25 cellular contexts compared by ENCODE assay signal in the genomic region with DNA sequence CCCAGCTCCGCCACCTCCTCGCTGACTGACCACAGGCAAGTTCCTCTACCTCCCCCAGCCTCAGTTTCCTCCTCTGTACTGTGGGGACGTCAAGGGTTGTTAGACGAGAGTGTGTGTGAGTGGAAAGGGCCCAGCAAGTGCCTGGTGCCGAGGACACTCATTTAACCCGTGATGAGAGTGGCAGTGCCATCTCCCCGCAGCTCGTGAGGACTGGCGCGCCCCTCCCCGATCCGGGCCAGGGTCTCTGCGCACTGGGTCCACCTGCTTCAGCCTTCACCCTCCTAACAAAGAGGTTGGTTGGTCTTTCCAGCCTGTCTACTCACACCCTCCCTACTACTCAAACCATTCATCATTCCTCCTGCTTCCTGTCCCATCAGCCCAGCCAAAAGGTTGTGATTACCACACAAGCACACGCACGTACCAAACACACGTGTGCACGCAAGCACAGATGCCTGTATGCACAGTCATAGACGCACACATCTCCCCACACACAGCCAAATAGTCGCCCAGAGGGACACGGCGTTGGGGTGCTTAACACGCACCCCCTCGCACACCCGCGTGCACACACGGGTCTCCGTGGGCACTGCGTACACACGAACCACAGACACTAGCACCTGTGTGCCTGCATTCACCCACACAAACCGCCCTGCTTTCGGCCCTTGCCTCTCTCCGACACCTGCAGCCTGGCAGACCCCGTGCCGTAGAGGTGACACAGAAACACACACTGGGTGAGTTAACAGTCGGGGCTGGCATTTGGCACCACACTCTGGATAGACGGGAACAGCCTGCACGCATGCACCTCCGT. TPM values are rescaled to one million over a fixed set of nuclear protein-coding genes. Genes with fewer than 3 reads are reported as not detected.
DNase-seq lines count a peak whose midpoint lies in the region; ATAC-seq and TF ChIP-seq lines count a peak whose summit lies in the region.
"Had no signal": no experiment of that assay in that cellular context is flagged by ENCODE, and none has a peak within 500 bp of the region (broad histone marks: within the 10 kb centered on the region; RNA-seq: fewer than 3 reads in every experiment).

No MANE protein-coding gene starts in this region.

- no peaks in the 10 kb centered on the region for H4K20me1 ChIP-seq in SK-N-SH (ENCODE audit: insufficient read depth)

- H3K9me3 ChIP-seq in SK-N-SH: no peaks in the 10 kb centered on the region
- H3K9me3 ChIP-seq: colonic mucosa, pancreas had no signal

- H3K27ac Mint-ChIP-seq in WTC11 (no peak overlapping the region), nephron (peak overlapping the region in 2 of 3 experiments; percentile 33 to 61)
- H3K27ac Mint-ChIP-seq: activated B cell treated with CpG ODN at 0.5 μM for 24 hours; activated naive CD4-positive, alpha-beta T cell treated with anti-CD3 and anti-CD28 coated beads, Interleukin-2, amount 10 ng/mL, durations not matched to agents 7 days and 5 days; CD4-positive, CD25-positive, alpha-beta regulatory T cell; nephron progenitor cell had no signal

- no peak for TF ChIP-seq CTCF in SK-N-SH (IDR thresholded peaks at IDR 0.05)
- TF ChIP-seq CTCF in WTC11 (IDR thresholded peaks at IDR 0.05): no peak
- TF ChIP-seq CTCF in nephron (IDR thresholded peaks at IDR 0.05; ENCODE audit: unreplicated experiment in 3 of 3): no peak

- H3F3A ChIP-seq in SK-N-SH (replicated peaks; ENCODE audit: insufficient read depth): no peaks in the 10 kb centered on the region

- no peak overlapping the region for H3K4me3 ChIP-seq in SK-N-SH (ENCODE audit: low read depth in 2 of 2, low read length in 1 of 2)
- H3K4me3 ChIP-seq: cardiac muscle cell, colonic mucosa, pancreas had no signal

- H3K27me3 Mint-ChIP-seq in WTC11 (ENCODE audit: low read depth): peaks cover 14% of the 10 kb centered on the region
- H3K27me3 Mint-ChIP-seq in nephron (ENCODE audit: low read depth): peaks cover 48% of the 10 kb centered on the region

- DNase-seq in SK-N-SH (no peak), ELF-1 (ENCODE audit: low read depth, low spot score) (peak; percentile 29), WTC11 (ENCODE audit: low spot score) (no peak), NCI-H2171 (lab: John Stamatoyannopoulos, UW) (no peak), HK-2 (ENCODE audit: unreplicated experiment) (no peak)
- DNase-seq: activated B cell treated with CpG ODN at 0.5 μM for 24 hours had no signal

- no peak for TF ChIP-seq EP300 in SK-N-SH (IDR thresholded peaks at IDR 0.05; ENCODE audit: borderline replicate concordance in 1 of 2, low read depth in 1 of 2, low read length in 1 of 2)

- no peak for TF ChIP-seq RAD21 in SK-N-SH (IDR thresholded peaks at IDR 0.05; ENCODE audit: low read length)

- WGBS in SK-N-SH (ENCODE audit: low lambda C conversion rate): 69% methylated on average over 29 of the region's 38 CpGs

- CTCF ChIA-PET in SK-N-SH (lab: Yijun Ruan, JAX) (interaction anchor here (0.7 to 12.1 kb wide), 41 partner anchors 9 to 233 kb away, joined by 3 to 279 read pairs (median 4); no protein-coding TSS in a partner anchor), WTC11 (lab: Charles Lee) (interaction anchor here (0.8 to 6.1 kb wide), 29 partner anchors 10 to 529 kb away, joined by 3 to 120 read pairs (median 5); no protein-coding TSS in a partner anchor)

- peaks cover 4% of the 10 kb centered on the region; the same call in 1 of the 2 replicates for H3K9me3 Mint-ChIP-seq in WTC11
- peaks cover 8% of the 10 kb centered on the region for H3K9me3 Mint-ChIP-seq in nephron
- H3K9me3 Mint-ChIP-seq: activated B cell treated with CpG ODN at 0.5 μM for 24 hours; activated naive CD4-positive, alpha-beta T cell treated with anti-CD3 and anti-CD28 coated beads, Interleukin-2, amount 10 ng/mL, durations not matched to agents 7 days and 5 days; CD4-positive, CD25-positive, alpha-beta regulatory T cell had no signal

- peaks cover 0 to 6% of the 10 kb centered on the region in 2 experiments; a peak in 1 of 4 replicates for H3K4me1 ChIP-seq in SK-N-SH (ENCODE audit: control insufficient read depth in 1 of 2, insufficient read depth in 2 of 2, low read depth in 1 of 2, low read length in 1 of 2)
- H3K4me1 ChIP-seq: colonic mucosa, pancreas had no signal

- POLR2A ChIA-PET in SK-N-SH (lab: Yijun Ruan, JAX) (no interaction called here), WTC11 (lab: Charles Lee) (no interaction called here)

- H3K4me3 Mint-ChIP-seq in WTC11 (no peak overlapping the region), nephron (no peak overlapping the region)
- H3K4me3 Mint-ChIP-seq: activated B cell treated with CpG ODN at 0.5 μM for 24 hours; activated naive CD4-positive, alpha-beta T cell treated with anti-CD3 and anti-CD28 coated beads, Interleukin-2, amount 10 ng/mL, durations not matched to agents 7 days and 5 days; CD4-positive, CD25-positive, alpha-beta regulatory T cell; nephron progenitor cell had no signal

- no peaks in the 10 kb centered on the region for H3K79me2 ChIP-seq in SK-N-SH (ENCODE audit: insufficient read depth)

- H3K9me2 ChIP-seq in SK-N-SH: no peaks in the 10 kb centered on the region

- H3K4me2 ChIP-seq in SK-N-SH: no peak overlapping the region

- H3K36me3 Mint-ChIP-seq in WTC11: no peaks in the 10 kb centered on the region
- no peaks in the 10 kb centered on the region for H3K36me3 Mint-ChIP-seq in nephron (ENCODE audit: low read depth)
- H3K36me3 Mint-ChIP-seq: activated naive CD4-positive, alpha-beta T cell treated with anti-CD3 and anti-CD28 coated beads, Interleukin-2, amount 10 ng/mL, durations not matched to agents 7 days and 5 days; CD4-positive, CD25-positive, alpha-beta regulatory T cell had no signal

- no peak overlapping the region for H3K9ac ChIP-seq in SK-N-SH

- no peak overlapping the region for H3K27ac ChIP-seq in SK-N-SH (ENCODE audit: low read depth in 2 of 2, low read length in 1 of 2)
- H3K27ac ChIP-seq: 22Rv1, cardiac muscle cell, colonic mucosa, epithelial cell of prostate, pancreas had no signal

- ATAC-seq in SK-N-SH treated with all-trans-retinoic acid at 6 μM for 48 hours: peak; percentile 43; the same call in 2 of the 3 replicates
- peak; percentile 10; the same call in 1 of the 2 replicates for ATAC-seq in WTC11
- ATAC-seq in GM18868 (IDR thresholded peaks at IDR 0.05; ENCODE audit: unreplicated experiment): no peak
- ATAC-seq: stimulated activated naive CD8-positive, alpha-beta T cell treated with anti-CD3 and anti-CD28 coated beads, Interleukin-15, Interleukin-2, amounts not matched to agents 100 U/mL and 50 U/mL, for 24 hours had no signal

- H3K27me3 ChIP-seq in SK-N-SH (ENCODE audit: insufficient read depth): no peaks in the 10 kb centered on the region

- no peaks in the 10 kb centered on the region for H3K36me3 ChIP-seq in SK-N-SH (replicated peaks in 1 of 2; ENCODE audit: control insufficient read depth in 1 of 2, insufficient read depth in 2 of 2, low read length in 1 of 2)
- H3K36me3 ChIP-seq: cardiac muscle cell, colonic mucosa, pancreas had no signal

- no peak overlapping the region for H2AFZ ChIP-seq in SK-N-SH (ENCODE audit: low read depth)

- H3K4me1 Mint-ChIP-seq in WTC11 (peaks cover 16% of the 10 kb centered on the region), nephron (peaks cover 22% of the 10 kb centered on the region)
- H3K4me1 Mint-ChIP-seq: activated B cell treated with CpG ODN at 0.5 μM for 24 hours; activated naive CD4-positive, alpha-beta T cell treated with anti-CD3 and anti-CD28 coated beads, Interleukin-2, amount 10 ng/mL, durations not matched to agents 7 days and 5 days; CD4-positive, CD25-positive, alpha-beta regulatory T cell had no signal

TF ChIP-seq in SK-N-SH treated with all-trans-retinoic acid at 6 μM for 48 hours, 23 proteins besides CTCF, POLR2A, EP300 and RAD21:
- TF ChIP-seq ARNTL (CRISPR knock-in tag; IDR thresholded peaks at IDR 0.05; ENCODE audit: borderline replicate concordance, low read depth) (no peak), ISL1 (CRISPR knock-in tag; IDR thresholded peaks at IDR 0.05) (no peak)

TF ChIP-seq in SK-N-SH, 30 proteins besides CTCF, POLR2A, EP300 and RAD21 (continues in another document):
- no peak for TF ChIP-seq MEF2A (IDR thresholded peaks at IDR 0.05; ENCODE audit: borderline replicate concordance, low read depth)
- no peak for TF ChIP-seq TAF1 (IDR thresholded peaks at IDR 0.05; ENCODE audit: borderline replicate concordance, low read depth, low read length)
- TF ChIP-seq POLR2AphosphoS5 (IDR thresholded peaks at IDR 0.05; ENCODE audit: low read depth, low read length): no peak
- TF ChIP-seq TCF12 (IDR thresholded peaks at IDR 0.05): no peak

TF ChIP-seq in WTC11, 78 proteins besides CTCF, POLR2A, EP300 and RAD21 (continues in another document):
- TF ChIP-seq PRDM15 (CRISPR knock-in tag; IDR thresholded peaks at IDR 0.05) (no peak), EMX1 (CRISPR knock-in tag; IDR thresholded peaks at IDR 0.05) (no peak), NFATC4 (CRISPR knock-in tag; IDR thresholded peaks at IDR 0.05) (no peak), MYBL2 (CRISPR knock-in tag; IDR thresholded peaks at IDR 0.05) (no peak)

RNA-seq across cellular contexts. Expression of gene TAS1R2, which starts 39.3 kb away (rescaled TPM):
- polyA plus RNA-seq in SK-N-SH (2012; rRNA removed): not detected in 2 replicates
- polyA plus RNA-seq in SK-N-SH (2012; cell fraction: cytosol; rRNA removed): not detected in 2 replicates
- polyA plus RNA-seq in SK-N-SH (2012; cell fraction: nucleus; rRNA removed): not detected in 2 replicates
- not detected in 3 replicates for total RNA-seq in WTC11 (2021)
- total RNA-seq: activated B cell treated with CpG ODN at 0.5 μM for 24 hours; cardiac muscle cell; CD4-positive, CD25-positive, alpha-beta regulatory T cell; colonic mucosa; H4; LHCN-M2; pancreas; RPMI7951; SK-MEL-5; temporal lobe; ureter had no signal
- polyA plus RNA-seq: cardiac muscle cell; CD4-positive, CD25-positive, alpha-beta regulatory T cell; mammary epithelial cell; pancreas had no signal
